9 cellular contexts compared by ENCODE assay signal in genomic region chr1:198699167-198700015, GRCh38.
A peak's percentile ranks its signal among the peaks of the same experiment; 100 is the strongest.
DNase-seq lines count a peak whose midpoint lies in the region; ATAC-seq, FAIRE-seq and TF ChIP-seq lines count a peak whose summit lies in the region.
"Had no signal": no experiment of that assay in that cellular context is flagged by ENCODE, and none has a peak within 500 bp of the region (broad histone marks: within the 10 kb centered on the region; RNA-seq: fewer than 3 reads in every experiment).

No MANE protein-coding gene starts in this region.

- H3K36me3 ChIP-seq in mammary epithelial cell (ENCODE audit: insufficient read depth, low read length) (no peaks in the 10 kb centered on the region), left lung (peaks cover 0 to 55% of the 10 kb centered on the region in 2 donors)

- dilution Hi-C loops in mammary epithelial cell (cut with HindIII; ENCODE audit: low sequenced_read_pairs), result no loop called here

- intact Hi-C loops in CD4-positive, alpha-beta T cell (cut with DNase I, micrococcal nuclease), result loop anchor here (5.0 to 10.0 kb wide), 5 partner anchors 48 to 1175 kb away; no protein-coding TSS in a partner anchor
- intact Hi-C loops in activated B cell treated with CpG ODN at 0.5 μM for 24 hours (cut with micrococcal nuclease) (loop anchor here (5.0 kb wide), 1 partner anchor 33 kb away; no protein-coding TSS in a partner anchor), mammary epithelial cell (cut with micrococcal nuclease) (no loop called here), left lung (cut with DNase I) (no loop called here)

- H3K4me3 Mint-ChIP-seq in CD4-positive, alpha-beta T cell, result peak overlapping the region; percentile 66
- H3K4me3 Mint-ChIP-seq in activated B cell treated with CpG ODN at 0.5 μM for 24 hours, result no peak overlapping the region

- TF ChIP-seq POLR2A in GM12892 (IDR thresholded peaks at IDR 0.05; ENCODE audit: low read depth, low read length), result no peak

- DNase-seq in CD4-positive, alpha-beta T cell, result peak; percentile 54 to 73 (median 62)
- DNase-seq in HuH-7.5 (ENCODE audit: low spot score) (peak; percentile 27), activated B cell treated with CpG ODN at 0.5 μM for 24 hours (no peak), mammary epithelial cell (peak; percentile 64), left lung (peak; percentile 71 to 88), coronary artery (ENCODE audit: low spot score) (no peak), GM12892 (ENCODE audit: insufficient read length) (no peak)
- DNase-seq in stimulated activated CD4-positive, alpha-beta T cell treated with anti-CD3 and anti-CD28 coated beads, TNF-alpha, amount 100 ng/mL, for 4 hours (ENCODE audit: low read depth in 3 of 3), result peak; percentile 46 to 65 (median 57)

- peaks cover 97% of the 10 kb centered on the region for H3K36me3 Mint-ChIP-seq in CD4-positive, alpha-beta T cell (ENCODE audit: low read depth)
- H3K36me3 Mint-ChIP-seq in activated B cell treated with CpG ODN at 0.5 μM for 24 hours (ENCODE audit: low read depth), result peaks cover 84% of the 10 kb centered on the region

- no peaks in the 10 kb centered on the region for H3K9me3 ChIP-seq in CD4-positive, alpha-beta T cell (ENCODE audit: control insufficient read depth, low read length)
- H3K9me3 ChIP-seq in mammary epithelial cell (replicated peaks; ENCODE audit: insufficient read depth, low read length), result no peaks in the 10 kb centered on the region
- H3K9me3 ChIP-seq in left lung, result no peaks in the 10 kb centered on the region

- peaks cover 88% of the 10 kb centered on the region for H3K4me1 Mint-ChIP-seq in CD4-positive, alpha-beta T cell (ENCODE audit: low read depth)
- peaks cover 69% of the 10 kb centered on the region for H3K4me1 Mint-ChIP-seq in activated B cell treated with CpG ODN at 0.5 μM for 24 hours

- no TSS peak for BruUV-seq in mammary epithelial cell (replicated peaks; lab: Mats Ljungman, UMichigan)

- in situ Hi-C loops in mammary epithelial cell (cut with MboI; ENCODE audit: low sequenced_read_pairs in 2 of 2), result loop anchor here (25.0 kb wide), 4 partner anchors 237 to 1162 kb away; partner anchors contain the start of genes C1orf53 (in 1 of the 2) and LHX9 (in 1 of the 2)

- no peaks in the 10 kb centered on the region for H3K27me3 ChIP-seq in CD4-positive, alpha-beta T cell (ENCODE audit: control insufficient read depth, insufficient read depth, low read length)
- H3K27me3 ChIP-seq in mammary epithelial cell (ENCODE audit: insufficient read depth, low read length) (peaks cover 6% of the 10 kb centered on the region), left lung (no peaks in the 10 kb centered on the region)

- H3K9me3 Mint-ChIP-seq in CD4-positive, alpha-beta T cell, result no peaks in the 10 kb centered on the region
- H3K9me3 Mint-ChIP-seq in activated B cell treated with CpG ODN at 0.5 μM for 24 hours, result no peaks in the 10 kb centered on the region

- FAIRE-seq in GM12892 (lab: Jason Lieb, UNC), result no peak

- H3K27ac Mint-ChIP-seq in CD4-positive, alpha-beta T cell, result peak overlapping the region; percentile 85
- H3K27ac Mint-ChIP-seq in activated B cell treated with CpG ODN at 0.5 μM for 24 hours, result peak overlapping the region; percentile 64

- no peaks in the 10 kb centered on the region for H3K27me3 Mint-ChIP-seq in CD4-positive, alpha-beta T cell
- H3K27me3 Mint-ChIP-seq in activated B cell treated with CpG ODN at 0.5 μM for 24 hours, result no peaks in the 10 kb centered on the region

- H3K79me2 ChIP-seq in mammary epithelial cell (ENCODE audit: insufficient read depth, low read length), result no peaks in the 10 kb centered on the region

- no peaks in the 10 kb centered on the region for H3K4me1 ChIP-seq in mammary epithelial cell (ENCODE audit: insufficient read depth, low read length)
- peaks cover 0 to 17% of the 10 kb centered on the region in 2 donors for H3K4me1 ChIP-seq in left lung

- CTCF ChIA-PET in CD4-positive, alpha-beta T cell (lab: Charles Lee), result interaction anchor here (0.6 to 1.5 kb wide), 7 partner anchors 9 to 228 kb away, joined by 3 to 7 read pairs (median 3); no protein-coding TSS in a partner anchor
- CTCF ChIA-PET in activated B cell treated with CpG ODN at 0.5 μM for 24 hours (lab: Charles Lee) (no interaction called here), mammary epithelial cell (lab: Charles Lee; ENCODE audit: low non-redundant PET) (interaction anchor here (0.6 kb wide), 1 partner anchor 1458 kb away, joined by 5 read pairs; no protein-coding TSS in a partner anchor)

- peak overlapping the region; percentile 46 for H3K27ac ChIP-seq in CD4-positive, alpha-beta T cell (ENCODE audit: low read depth, low read length)
- H3K27ac ChIP-seq in mammary epithelial cell (ENCODE audit: insufficient read depth, low read depth, low read length), result no peak overlapping the region
- H3K27ac ChIP-seq in left lung, result no peak overlapping the region
- H3K27ac ChIP-seq in coronary artery, result no peak overlapping the region
- H3K27ac ChIP-seq: HL-60 had no signal

- H2AFZ ChIP-seq in mammary epithelial cell (ENCODE audit: low read depth, low read length), result no peak overlapping the region

- peak; percentile 88 for ATAC-seq in CD4-positive, alpha-beta T cell (ENCODE audit: poor library complexity)
- ATAC-seq in activated B cell treated with CpG ODN at 0.5 μM for 24 hours (ENCODE audit: low read depth) (no peak), left lung (peak; percentile 99)

- H3K4me3 ChIP-seq in mammary epithelial cell (replicated peaks in 1 of 3; ENCODE audit: insufficient read depth in 1 of 3, low read depth in 2 of 3, low read length in 3 of 3) (no peak overlapping the region), left lung (no peak overlapping the region), coronary artery (no peak overlapping the region)

- H3K9ac ChIP-seq in mammary epithelial cell (ENCODE audit: insufficient read depth, low read length), result no peak overlapping the region

- WGBS in mammary epithelial cell (ENCODE audit: low coverage, missing lambda C conversion rate), result 30% methylated on average over 13 of the region's 13 CpGs

- no peaks in the 10 kb centered on the region for H4K20me1 ChIP-seq in mammary epithelial cell (ENCODE audit: insufficient read depth, low read length)

- TF ChIP-seq CTCF in CD4-positive, alpha-beta T cell (IDR thresholded peaks at IDR 0.05), result peak; percentile 70
- TF ChIP-seq CTCF in activated B cell treated with CpG ODN at 0.5 μM for 24 hours (IDR thresholded peaks at IDR 0.05), result no peak
- TF ChIP-seq CTCF in mammary epithelial cell (conservative IDR thresholded peaks at IDR 0.05 in 1 of 2, IDR thresholded peaks at IDR 0.05 in 1 of 2; ENCODE audit: extremely low read depth in 1 of 2, insufficient read depth in 1 of 2, low read depth in 1 of 2, low read length in 2 of 2), result peak; percentile 68 to 76
- TF ChIP-seq CTCF in left lung (IDR thresholded peaks at IDR 0.05), result peak; percentile 57 to 60
- no peak for TF ChIP-seq CTCF in coronary artery (IDR thresholded peaks at IDR 0.05)

- POLR2A ChIA-PET in CD4-positive, alpha-beta T cell (lab: Charles Lee), result interaction anchor here (0.7 kb wide), 1 partner anchor 17 kb away, joined by 3 read pairs; no protein-coding TSS in a partner anchor
- POLR2A ChIA-PET in activated B cell treated with CpG ODN at 0.5 μM for 24 hours (lab: Charles Lee), result no interaction called here

- no peak overlapping the region for H3K4me2 ChIP-seq in mammary epithelial cell (ENCODE audit: insufficient read depth, low read depth, low read length)

Comparison
In these comparisons a context has a peak if more than half of its experiments do, and no peak if none do; other contexts are left out.
1. DNase-seq: peak in CD4-positive, alpha-beta T cell (10 of 10), HuH-7.5 (single experiment), mammary epithelial cell (single experiment), left lung (2 of 2) and stimulated activated CD4-positive, alpha-beta T cell treated with anti-CD3 and anti-CD28 coated beads, TNF-alpha, amount 100 ng/mL, for 4 hours (3 of 3); none in activated B cell treated with CpG ODN at 0.5 μM for 24 hours (single experiment), coronary artery (single experiment) and GM12892 (single experiment).
2. CTCF ChIP-seq: peak in CD4-positive, alpha-beta T cell (single experiment), mammary epithelial cell (2 of 2) and left lung (2 of 2); none in activated B cell treated with CpG ODN at 0.5 μM for 24 hours (single experiment) and coronary artery (single experiment).
3. intact Hi-C loops: an anchor here in CD4-positive, alpha-beta T cell (5.0 to 10.0 kb wide) and activated B cell treated with CpG ODN at 0.5 μM for 24 hours (5.0 kb wide); none called in mammary epithelial cell and left lung.